15 cellular contexts compared by ENCODE assay signal in the genomic region with DNA sequence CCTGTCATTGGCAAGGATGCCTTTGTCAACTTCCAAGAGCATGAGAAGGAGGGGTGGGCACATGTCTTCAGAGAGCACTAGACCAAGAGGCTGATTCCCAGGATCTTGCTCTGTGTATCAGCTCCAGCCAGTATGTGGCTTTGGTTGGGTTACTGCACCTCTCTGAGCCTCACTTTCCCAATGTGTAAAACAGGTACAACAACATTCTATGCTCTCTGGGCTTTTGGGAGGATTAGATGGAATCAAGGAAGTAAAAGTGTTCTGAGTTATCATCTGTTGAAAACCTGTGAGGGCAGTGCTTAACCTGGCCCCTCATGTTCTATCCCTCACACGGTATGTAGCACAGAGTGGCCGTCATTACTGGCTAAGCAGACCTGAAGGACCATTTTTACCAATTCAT.
DNase-seq lines count a peak whose midpoint lies in the region; ATAC-seq and TF ChIP-seq lines count a peak whose summit lies in the region.
"Had no signal": no experiment of that assay in that cellular context is flagged by ENCODE, and none has a peak within 500 bp of the region (broad histone marks: within the 10 kb centered on the region; RNA-seq: fewer than 3 reads in every experiment).

No MANE protein-coding gene starts in this region.

- H3K36me3 ChIP-seq in left ventricle myocardium inferior, result no peaks in the 10 kb centered on the region
- H3K36me3 ChIP-seq in trophoblast cell (ENCODE audit: control insufficient read depth in 1 of 2, insufficient read depth in 2 of 2, low read length in 2 of 2), result peaks cover 0 to 2% of the 10 kb centered on the region in 2 experiments
- H3K36me3 ChIP-seq in SK-N-SH (replicated peaks in 1 of 2; ENCODE audit: control insufficient read depth in 1 of 2, insufficient read depth in 2 of 2, low read length in 1 of 2), result no peaks in the 10 kb centered on the region
- H3K36me3 ChIP-seq: HAP-1 had no signal

- H2BK5ac ChIP-seq in trophoblast cell (ENCODE audit: low read depth, low read length, poor library complexity), result no peak overlapping the region

- no peak overlapping the region for H4K8ac ChIP-seq in trophoblast cell (ENCODE audit: low read depth, low read length)

- H2BK120ac ChIP-seq in trophoblast cell (ENCODE audit: insufficient read depth, low read length, poor library complexity), result no peak overlapping the region

- ATAC-seq in right cardiac atrium, result no peak

- H3K18ac ChIP-seq in trophoblast cell (ENCODE audit: low read length), result peak overlapping the region; percentile 14

- no peaks in the 10 kb centered on the region for H3F3A ChIP-seq in SK-N-SH (replicated peaks; ENCODE audit: insufficient read depth)

- peak overlapping the region; percentile 90 for H3K27ac ChIP-seq in left ventricle myocardium inferior (replicated peaks)
- no peak overlapping the region for H3K27ac ChIP-seq in right cardiac atrium (ENCODE audit: low read length)
- H3K27ac ChIP-seq in trophoblast cell (ENCODE audit: low read depth, low read length), result no peak overlapping the region
- no peak overlapping the region for H3K27ac ChIP-seq in SK-N-SH (ENCODE audit: low read depth in 2 of 2, low read length in 1 of 2)

- intact Hi-C loops in left ventricle myocardium inferior (cut with micrococcal nuclease) (no loop called here), right cardiac atrium (cut with DNase I) (no loop called here)

- no peak overlapping the region for H4K12ac ChIP-seq in trophoblast cell (ENCODE audit: low read depth, low read length)

- H2AFZ ChIP-seq in trophoblast cell (ENCODE audit: insufficient read depth, low read length, poor library complexity) (no peak overlapping the region), SK-N-SH (ENCODE audit: low read depth) (no peak overlapping the region)

- WGBS in right cardiac atrium, result 87% methylated on average over 2 of the region's 2 CpGs
- WGBS in trophoblast cell (ENCODE audit: extremely low coverage, insufficient coverage, insufficient read length), result no CpG with 5 or more reads among the region's 2 CpGs
- WGBS in SK-N-SH (ENCODE audit: low lambda C conversion rate), result 97% methylated on average over 2 of the region's 2 CpGs

- H3K79me1 ChIP-seq in trophoblast cell (ENCODE audit: low read length), result no peaks in the 10 kb centered on the region

- TF ChIP-seq CTCF in left ventricle myocardium inferior (IDR thresholded peaks at IDR 0.05; ENCODE audit: borderline replicate concordance) (no peak), epithelial cell of esophagus (IDR thresholded peaks at IDR 0.05; ENCODE audit: insufficient read depth, low read depth, low read length, missing control alignments) (no peak), SK-N-SH (IDR thresholded peaks at IDR 0.05) (no peak)

- no peak overlapping the region for H2BK12ac ChIP-seq in trophoblast cell (ENCODE audit: low read length)

- peaks cover 2% of the 10 kb centered on the region for H3K9me3 ChIP-seq in left ventricle myocardium inferior (replicated peaks)
- H3K9me3 ChIP-seq in right cardiac atrium (ENCODE audit: control insufficient read depth, low read length), result no peaks in the 10 kb centered on the region
- H3K9me3 ChIP-seq in trophoblast cell (ENCODE audit: insufficient read depth, low read depth, low read length), result no peaks in the 10 kb centered on the region
- no peaks in the 10 kb centered on the region; the same call in 1 of the 2 replicates for H3K9me3 ChIP-seq in SK-N-SH
- H3K9me3 ChIP-seq: HAP-1 had no signal

- no peaks in the 10 kb centered on the region for H4K20me1 ChIP-seq in SK-N-SH (ENCODE audit: insufficient read depth)

- H4K91ac ChIP-seq in trophoblast cell (ENCODE audit: low read depth, low read length), result no peak overlapping the region

- H3K79me2 ChIP-seq in trophoblast cell (ENCODE audit: control insufficient read depth, insufficient read depth, low read length, poor library complexity) (no peaks in the 10 kb centered on the region), SK-N-SH (ENCODE audit: insufficient read depth) (no peaks in the 10 kb centered on the region)

- H3K9me2 ChIP-seq in SK-N-SH, result no peaks in the 10 kb centered on the region

- no peak for TF ChIP-seq RAD21 in SK-N-SH (IDR thresholded peaks at IDR 0.05; ENCODE audit: low read length)

- TF ChIP-seq EP300 in SK-N-SH (IDR thresholded peaks at IDR 0.05; ENCODE audit: borderline replicate concordance in 1 of 2, low read depth in 1 of 2, low read length in 1 of 2), result no peak

- CTCF ChIA-PET in SK-N-SH (lab: Yijun Ruan, JAX), result interaction anchor here (0.6 kb wide), 1 partner anchor 64 kb away, joined by 3 read pairs; no protein-coding TSS in a partner anchor

- H3K4me3 ChIP-seq in left ventricle myocardium inferior (no peak overlapping the region), right cardiac atrium (ENCODE audit: low read length) (no peak overlapping the region), epithelial cell of esophagus (ENCODE audit: low read length) (no peak overlapping the region), trophoblast cell (ENCODE audit: low read depth, low read length) (no peak overlapping the region), SK-N-SH (ENCODE audit: low read depth in 2 of 2, low read length in 1 of 2) (no peak overlapping the region)
- H3K4me3 ChIP-seq: HAP-1 had no signal

- no peak overlapping the region for H3K14ac ChIP-seq in trophoblast cell (ENCODE audit: low read length)

- POLR2A ChIA-PET in SK-N-SH (lab: Yijun Ruan, JAX), result no interaction called here

- peaks cover 88% of the 10 kb centered on the region for H3K4me1 ChIP-seq in left ventricle myocardium inferior
- H3K4me1 ChIP-seq in right cardiac atrium (ENCODE audit: control insufficient read depth, insufficient read depth, low read length), result peaks cover 3% of the 10 kb centered on the region
- H3K4me1 ChIP-seq in trophoblast cell (ENCODE audit: control insufficient read depth in 1 of 2, insufficient read depth in 2 of 2, low read length in 2 of 2), result peaks cover 16 to 21% of the 10 kb centered on the region in 2 experiments
- peaks cover 0 to 23% of the 10 kb centered on the region in 2 experiments; a peak in 2 of 4 replicates for H3K4me1 ChIP-seq in SK-N-SH (ENCODE audit: control insufficient read depth in 1 of 2, insufficient read depth in 2 of 2, low read depth in 1 of 2, low read length in 1 of 2)
- H3K4me1 ChIP-seq: HAP-1 had no signal

- no peaks in the 10 kb centered on the region for H3K27me3 ChIP-seq in left ventricle myocardium inferior (ENCODE audit: low read depth)
- H3K27me3 ChIP-seq in right cardiac atrium (ENCODE audit: control insufficient read depth, insufficient read depth), result no peaks in the 10 kb centered on the region
- no peaks in the 10 kb centered on the region for H3K27me3 ChIP-seq in trophoblast cell (ENCODE audit: insufficient read depth, low read length)
- H3K27me3 ChIP-seq in SK-N-SH (ENCODE audit: insufficient read depth), result no peaks in the 10 kb centered on the region

- H3K9ac ChIP-seq in trophoblast cell (ENCODE audit: low read length) (no peak overlapping the region), SK-N-SH (no peak overlapping the region)

- no peak for DNase-seq in left ventricle myocardium inferior
- no peak for DNase-seq in right cardiac atrium
- peak; percentile 38 for DNase-seq in epithelial cell of esophagus (ENCODE audit: low read depth)
- peak; percentile 48 to 89 for DNase-seq in trophoblast cell
- no peak for DNase-seq in effector CD4-positive, alpha-beta T cell
- no peak for DNase-seq in SK-N-SH
- DNase-seq: C1 segment of cervical spinal cord; Calu3; CD4-positive, alpha-beta memory T cell; COR-L47; DMS153; DND-41; GOT3; HFFc6 had no signal

- no peak overlapping the region for H3K4me2 ChIP-seq in trophoblast cell (ENCODE audit: low read length)
- no peak overlapping the region for H3K4me2 ChIP-seq in SK-N-SH

- H3K4ac ChIP-seq in trophoblast cell (ENCODE audit: low read depth, low read length), result no peak overlapping the region

- H2AK5ac ChIP-seq in trophoblast cell (ENCODE audit: low read length), result no peak overlapping the region

- H3K23ac ChIP-seq in trophoblast cell (ENCODE audit: low read length), result no peak overlapping the region

TF ChIP-seq in SK-N-SH, 30 proteins besides CTCF, POLR2A, EP300 and RAD21:
- no peak for TF ChIP-seq SMC3 (IDR thresholded peaks at IDR 0.05; ENCODE audit: low read depth, low read length)
- no peak for TF ChIP-seq FOXM1 (IDR thresholded peaks at IDR 0.05; ENCODE audit: low read depth)
- no peak for TF ChIP-seq EZH2phosphoT487 (IDR thresholded peaks at IDR 0.05; ENCODE audit: borderline replicate concordance, low read depth)
- no peak for TF ChIP-seq FOSL2 (IDR thresholded peaks at IDR 0.05; ENCODE audit: borderline replicate concordance, low read depth)
- no peak for TF ChIP-seq TAF1 (IDR thresholded peaks at IDR 0.05; ENCODE audit: borderline replicate concordance, low read depth, low read length)
- TF ChIP-seq NFIC (IDR thresholded peaks at IDR 0.05; ENCODE audit: borderline replicate concordance), result no peak
- no peak for TF ChIP-seq SIN3A (IDR thresholded peaks at IDR 0.05; ENCODE audit: borderline replicate concordance, low read depth, low read length)
- TF ChIP-seq GATA2 (CRISPR knock-in tag; IDR thresholded peaks at IDR 0.05), result no peak
- no peak for TF ChIP-seq PBX3 (IDR thresholded peaks at IDR 0.05)
- TF ChIP-seq IRF3 (IDR thresholded peaks at IDR 0.05; ENCODE audit: low read depth, low read length), result no peak

Comparison
In these comparisons a context has a peak if more than half of its experiments do, and no peak if none do; other contexts are left out.
1. DNase-seq: peak in epithelial cell of esophagus (single experiment) and trophoblast cell (2 of 2); none in left ventricle myocardium inferior (single experiment), right cardiac atrium (0 of 3), effector CD4-positive, alpha-beta T cell (single experiment) and SK-N-SH (single experiment).